Comparison of ENCODE assay signal across 12 cellular contexts in the genomic region with DNA sequence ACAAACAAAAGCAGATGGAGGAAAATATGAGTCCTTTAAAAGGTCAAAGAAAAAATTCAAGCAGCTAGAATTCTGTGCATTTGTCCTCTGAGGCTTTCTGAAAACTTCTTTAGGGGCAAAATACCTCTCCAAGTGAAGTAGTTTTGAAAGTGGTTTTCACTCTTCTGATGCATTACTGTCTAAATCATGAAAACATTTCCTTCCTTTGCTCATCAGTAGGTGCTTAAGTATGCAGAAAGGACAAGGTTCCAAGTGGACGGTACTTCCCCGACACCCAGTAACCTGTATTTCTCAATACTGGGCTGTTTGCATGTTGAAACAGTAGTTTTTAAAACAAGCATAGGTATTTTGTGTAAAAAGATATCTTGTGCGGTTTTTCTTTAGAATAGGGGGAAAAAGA.
DNase-seq lines count a peak whose midpoint lies in the region; ATAC-seq and FAIRE-seq lines count a peak whose summit lies in the region.
"Had no signal": no experiment of that assay in that cellular context is flagged by ENCODE, and none has a peak within 500 bp of the region (broad histone marks: within the 10 kb centered on the region; RNA-seq: fewer than 3 reads in every experiment).

No MANE protein-coding gene starts in this region.

- H3K4me2 ChIP-seq in mesendoderm (ENCODE audit: low read length), result no peak overlapping the region

- H3K56ac ChIP-seq in mesendoderm (ENCODE audit: low read length), result no peak overlapping the region

- H3K79me1 ChIP-seq in mesendoderm (ENCODE audit: low read length), result no peaks in the 10 kb centered on the region

- H3K27me3 Mint-ChIP-seq in activated T-cell treated with anti-CD3 and anti-CD28 coated beads, Interleukin-2, amount 50 U/mL, for 72 hours (ENCODE audit: low read depth), result peaks cover 6% of the 10 kb centered on the region
- H3K27me3 Mint-ChIP-seq in stimulated activated naive B cell treated with anti-CD40 and anti-IgM and Interleukin-4, amounts not matched to agents 10 μg/mL and 1 μg/mL and 100 μg/mL, for 72 hours, result peaks cover 0 to 6% of the 10 kb centered on the region in 2 donors

- H2BK15ac ChIP-seq in mesendoderm (replicated peaks; ENCODE audit: low read depth), result no peak overlapping the region

- FAIRE-seq in HTR-8/SVneo (lab: Jason Lieb, UNC), result no peak

- no peak overlapping the region for H3K27ac ChIP-seq in mesendoderm (ENCODE audit: low read depth, low read length)
- H3K27ac ChIP-seq: HL-60, SK-N-MC had no signal

- H3K4me1 ChIP-seq in mesendoderm (ENCODE audit: control insufficient read depth, low read depth, low read length), result no peaks in the 10 kb centered on the region

- H3K4me1 Mint-ChIP-seq in activated T-cell treated with anti-CD3 and anti-CD28 coated beads, Interleukin-2, amount 50 U/mL, for 72 hours (ENCODE audit: low read depth), result peaks cover 31% of the 10 kb centered on the region
- peaks cover 1 to 5% of the 10 kb centered on the region in 2 donors for H3K4me1 Mint-ChIP-seq in stimulated activated naive B cell treated with anti-CD40 and anti-IgM and Interleukin-4, amounts not matched to agents 10 μg/mL and 1 μg/mL and 100 μg/mL, for 72 hours

- no peaks in the 10 kb centered on the region for H3K79me2 ChIP-seq in mesendoderm (ENCODE audit: control insufficient read depth, insufficient read depth, low read length)

- H3K27ac Mint-ChIP-seq in activated T-cell treated with anti-CD3 and anti-CD28 coated beads, Interleukin-2, amount 50 U/mL, for 72 hours, result no peak overlapping the region
- no peak overlapping the region for H3K27ac Mint-ChIP-seq in stimulated activated naive B cell treated with anti-CD40 and anti-IgM and Interleukin-4, amounts not matched to agents 10 μg/mL and 1 μg/mL and 100 μg/mL, for 72 hours

- no peaks in the 10 kb centered on the region for H3K36me3 ChIP-seq in mesendoderm (ENCODE audit: control insufficient read depth, insufficient read depth, low read length)

- H3K23ac ChIP-seq in mesendoderm (ENCODE audit: low read length), result no peak overlapping the region

- peaks cover 0 to 8% of the 10 kb centered on the region in 2 donors for H3K36me3 Mint-ChIP-seq in activated T-cell treated with anti-CD3 and anti-CD28 coated beads, Interleukin-2, amount 50 U/mL, for 72 hours (ENCODE audit: insufficient read depth in 2 of 2)
- H3K36me3 Mint-ChIP-seq in stimulated activated naive B cell treated with anti-CD40 and anti-IgM and Interleukin-4, amounts not matched to agents 10 μg/mL and 1 μg/mL and 100 μg/mL, for 72 hours, result no peaks in the 10 kb centered on the region

- H3K18ac ChIP-seq in mesendoderm (ENCODE audit: low read length), result no peak overlapping the region

- H3K9me3 Mint-ChIP-seq in activated T-cell treated with anti-CD3 and anti-CD28 coated beads, Interleukin-2, amount 50 U/mL, for 72 hours, result no peaks in the 10 kb centered on the region
- H3K9me3 Mint-ChIP-seq in stimulated activated naive B cell treated with anti-CD40 and anti-IgM and Interleukin-4, amounts not matched to agents 10 μg/mL and 1 μg/mL and 100 μg/mL, for 72 hours, result peaks cover 3 to 4% of the 10 kb centered on the region in 2 donors

- H3K9ac ChIP-seq in mesendoderm (ENCODE audit: low read length), result no peak overlapping the region

- no peaks in the 10 kb centered on the region for H3K27me3 ChIP-seq in mesendoderm (ENCODE audit: insufficient read depth, low read length, poor library complexity)

- no peak overlapping the region for H3K4me3 ChIP-seq in mesendoderm (ENCODE audit: low read length)
- H3K4me3 ChIP-seq: SK-N-MC had no signal

- H2AK5ac ChIP-seq in mesendoderm (ENCODE audit: low read length), result no peak overlapping the region

- no peak overlapping the region for H2BK5ac ChIP-seq in mesendoderm (ENCODE audit: low read length)

- H4K8ac ChIP-seq in mesendoderm (ENCODE audit: low read depth, low read length), result no peak overlapping the region

- peak overlapping the region in 1 of 2 donors; percentile 59 for H3K4me3 Mint-ChIP-seq in activated T-cell treated with anti-CD3 and anti-CD28 coated beads, Interleukin-2, amount 50 U/mL, for 72 hours
- no peak overlapping the region for H3K4me3 Mint-ChIP-seq in stimulated activated naive B cell treated with anti-CD40 and anti-IgM and Interleukin-4, amounts not matched to agents 10 μg/mL and 1 μg/mL and 100 μg/mL, for 72 hours

- ATAC-seq in activated T-cell treated with anti-CD3 and anti-CD28 coated beads, Interleukin-2, amount 50 U/mL, for 72 hours (replicated peaks in 1 of 2), result peak; percentile 69 to 91
- ATAC-seq in HG02571 (IDR thresholded peaks at IDR 0.05; ENCODE audit: unreplicated experiment) (peak; percentile 61), HG03520 (IDR thresholded peaks at IDR 0.05; ENCODE audit: unreplicated experiment) (peak; percentile 43)
- ATAC-seq in stimulated activated naive B cell treated with anti-CD40 and anti-IgM and Interleukin-4, amounts not matched to agents 10 μg/mL and 1 μg/mL and 100 μg/mL, for 72 hours (replicated peaks), result peak; percentile 42 to 60

- DNase-seq in activated T-cell treated with anti-CD3 and anti-CD28 coated beads, Interleukin-2, amount 50 U/mL, for 72 hours, result peak; percentile 7 to 8
- DNase-seq in activated T-cell treated with anti-CD3 and anti-CD28 coated beads for 4 hours (no peak), mesendoderm (no peak), HTR-8/SVneo (ENCODE audit: insufficient read length, low spot score) (no peak), NCI-H526 (lab: John Stamatoyannopoulos, UW) (no peak)
- DNase-seq in stimulated activated naive B cell treated with anti-CD40 and anti-IgM and Interleukin-4, amounts not matched to agents 10 μg/mL and 1 μg/mL and 100 μg/mL, for 72 hours, result no peak
- DNase-seq: GF-D8; stimulated activated CD4-positive, alpha-beta T cell treated with anti-CD3 and anti-CD28 coated beads, Interleukin-12 subunit alpha, Interleukin-12 subunit beta, amount 100 ng/mL, for 4 hours had no signal

- no peak overlapping the region for H3K4ac ChIP-seq in mesendoderm (ENCODE audit: low read depth, low read length)

- no peak overlapping the region for H4K5ac ChIP-seq in mesendoderm (ENCODE audit: low read length)

- no CpG with 5 or more reads among the region's 3 CpGs for WGBS in mesendoderm (ENCODE audit: extremely low coverage, insufficient coverage, low lambda C conversion rate)

- no peak overlapping the region for H2BK120ac ChIP-seq in mesendoderm (ENCODE audit: low read depth, low read length)

Comparison
In these comparisons a context has a peak if more than half of its experiments do, and no peak if none do; other contexts are left out.
1. DNase-seq: peak in activated T-cell treated with anti-CD3 and anti-CD28 coated beads, Interleukin-2, amount 50 U/mL, for 72 hours (2 of 2); none in activated T-cell treated with anti-CD3 and anti-CD28 coated beads for 4 hours (single experiment), stimulated activated naive B cell treated with anti-CD40 and anti-IgM and Interleukin-4, amounts not matched to agents 10 μg/mL and 1 μg/mL and 100 μg/mL, for 72 hours (single experiment), mesendoderm (single experiment), HTR-8/SVneo (single experiment) and NCI-H526 (0 of 2).
2. Peak in every context shown above with its lines, with median percentiles within 50 percentile points of each other: ATAC-seq.